8 cellular contexts compared by ENCODE assay signal in genomic region chr16:5033256-5034166, GRCh38. TPM values are rescaled to one million over a fixed set of nuclear protein-coding genes. Genes with fewer than 3 reads are reported as not detected.
DNase-seq lines count a peak whose midpoint lies in the region; ATAC-seq and TF ChIP-seq lines count a peak whose summit lies in the region.

NAGPA (minus strand) TSS chr16:5033935; CDS start chr16:5033914, 21 bp downstream.

- H3K18ac ChIP-seq in mesendoderm (ENCODE audit: low read length) = no peak within 1 kb of the TSS

- H2BK120ac ChIP-seq in mesendoderm (ENCODE audit: low read depth, low read length) = no peak within 1 kb of the TSS

- H3K36me3 ChIP-seq in CD8-positive, alpha-beta T cell (ENCODE audit: insufficient read depth, low read length) = peaks cover 6% of the 10 kb centered on the region
- no peaks in the 10 kb centered on the region for H3K36me3 ChIP-seq in endocrine pancreas (ENCODE audit: control insufficient read depth, insufficient read depth, low read length)
- H3K36me3 ChIP-seq in mesendoderm (ENCODE audit: control insufficient read depth, insufficient read depth, low read length) = no peaks in the 10 kb centered on the region

- peak within 1 kb of the TSS; percentile 78 for H3K4me2 ChIP-seq in mesendoderm (ENCODE audit: low read length)

- H3K4me3 ChIP-seq in CD8-positive, alpha-beta T cell (ENCODE audit: low read depth, low read length) = peak within 1 kb of the TSS; percentile 91
- H3K4me3 ChIP-seq in HL-60 (replicated peaks; ENCODE audit: insufficient read depth, low read length) = peak within 1 kb of the TSS; percentile 99
- peak within 1 kb of the TSS; percentile 84 for H3K4me3 ChIP-seq in endocrine pancreas (ENCODE audit: control insufficient read depth, insufficient read depth, low read length)
- peak within 1 kb of the TSS; percentile 82 for H3K4me3 ChIP-seq in mesendoderm (ENCODE audit: low read length)

- H3K4me1 ChIP-seq in CD8-positive, alpha-beta T cell (ENCODE audit: insufficient read depth, low read length) = peaks cover 17% of the 10 kb centered on the region
- H3K4me1 ChIP-seq in endocrine pancreas (ENCODE audit: control insufficient read depth, insufficient read depth, low read length) (peaks cover 5% of the 10 kb centered on the region), mesendoderm (ENCODE audit: control insufficient read depth, low read depth, low read length) (no peaks in the 10 kb centered on the region)

- peak within 1 kb of the TSS; percentile 94 for H3K27ac Mint-ChIP-seq in CD8-positive, alpha-beta T cell
- H3K27ac Mint-ChIP-seq in activated CD8-positive, alpha-beta memory T cell treated with anti-CD3 and anti-CD28 coated beads, Interleukin-2, amount 10 ng/mL, durations not matched to agents 7 days and 5 days = peak within 1 kb of the TSS; percentile 80

- POLR2A ChIA-PET in CD8-positive, alpha-beta T cell (lab: Charles Lee) = interaction anchor here (1.0 to 2.7 kb wide), 3 partner anchors 38 to 65 kb away, joined by 3 to 23 read pairs (median 4); partner anchors contain the start of gene ALG1

- H3K4ac ChIP-seq in mesendoderm (ENCODE audit: low read depth, low read length) = no peak within 1 kb of the TSS

- no peak for TF ChIP-seq CTCF in CD8-positive, alpha-beta T cell (IDR thresholded peaks at IDR 0.05)
- TF ChIP-seq CTCF in HL-60 (IDR thresholded peaks at IDR 0.05; ENCODE audit: insufficient read depth, low read length) = no peak

- H3K36me3 Mint-ChIP-seq in CD8-positive, alpha-beta T cell = peaks cover 27% of the 10 kb centered on the region
- no peaks in the 10 kb centered on the region for H3K36me3 Mint-ChIP-seq in activated CD8-positive, alpha-beta memory T cell treated with anti-CD3 and anti-CD28 coated beads, Interleukin-2, amount 10 ng/mL, durations not matched to agents 7 days and 5 days

- H4K5ac ChIP-seq in mesendoderm (ENCODE audit: low read length) = peak within 1 kb of the TSS; percentile 88

- no peaks in the 10 kb centered on the region for H3K9me3 ChIP-seq in CD8-positive, alpha-beta T cell (ENCODE audit: low read length)
- H3K9me3 ChIP-seq in endocrine pancreas (ENCODE audit: control insufficient read depth, low read length) = no peaks in the 10 kb centered on the region

- WGBS in mesendoderm (ENCODE audit: extremely low coverage, insufficient coverage, low lambda C conversion rate) = no CpG with 5 or more reads among the region's 104 CpGs

- peak within 1 kb of the TSS; percentile 88 for H3K56ac ChIP-seq in mesendoderm (ENCODE audit: low read length)

- no peak within 1 kb of the TSS for H2BK5ac ChIP-seq in mesendoderm (ENCODE audit: low read length)

- peak within 1 kb of the TSS; percentile 56 for H4K8ac ChIP-seq in mesendoderm (ENCODE audit: low read depth, low read length)

- peak within 1 kb of the TSS; percentile 88 for H3K4me3 Mint-ChIP-seq in CD8-positive, alpha-beta T cell
- H3K4me3 Mint-ChIP-seq in activated CD8-positive, alpha-beta memory T cell treated with anti-CD3 and anti-CD28 coated beads, Interleukin-2, amount 10 ng/mL, durations not matched to agents 7 days and 5 days = peak within 1 kb of the TSS; percentile 85

- intact Hi-C loops in CD8-positive, alpha-beta T cell (cut with DNase I, micrococcal nuclease) = loop anchor here (1.0 to 5.0 kb wide), 2 partner anchors 38 to 64 kb away; partner anchors contain the start of genes ALG1 (in 2 of the 2) and EEF2KMT (in 2 of the 2)

- CTCF ChIA-PET in CD8-positive, alpha-beta T cell (lab: Charles Lee) = interaction anchor here (0.8 to 0.9 kb wide), 2 partner anchors 9 to 23 kb away, joined by 3 to 4 read pairs; no protein-coding TSS in a partner anchor
- CTCF ChIA-PET in activated CD8-positive, alpha-beta memory T cell treated with anti-CD3 and anti-CD28 coated beads, Interleukin-2, amount 10 ng/mL, durations not matched to agents 7 days and 5 days (lab: Charles Lee) = interaction anchor here (1.0 to 1.5 kb wide), 5 partner anchors 9 to 60 kb away, joined by 3 to 6 read pairs (median 5); no protein-coding TSS in a partner anchor

- peaks cover 22% of the 10 kb centered on the region for H3K4me1 Mint-ChIP-seq in CD8-positive, alpha-beta T cell (ENCODE audit: low read depth)
- peaks cover 17% of the 10 kb centered on the region for H3K4me1 Mint-ChIP-seq in activated CD8-positive, alpha-beta memory T cell treated with anti-CD3 and anti-CD28 coated beads, Interleukin-2, amount 10 ng/mL, durations not matched to agents 7 days and 5 days

- H3K79me2 ChIP-seq in mesendoderm (ENCODE audit: control insufficient read depth, insufficient read depth, low read length) = no peaks in the 10 kb centered on the region

- no peaks in the 10 kb centered on the region for H3K9me3 Mint-ChIP-seq in CD8-positive, alpha-beta T cell
- H3K9me3 Mint-ChIP-seq in activated CD8-positive, alpha-beta memory T cell treated with anti-CD3 and anti-CD28 coated beads, Interleukin-2, amount 10 ng/mL, durations not matched to agents 7 days and 5 days (ENCODE audit: low read depth) = no peaks in the 10 kb centered on the region

- no peak within 1 kb of the TSS for H2BK15ac ChIP-seq in mesendoderm (replicated peaks; ENCODE audit: low read depth)

- no peak within 1 kb of the TSS for H3K23ac ChIP-seq in mesendoderm (ENCODE audit: low read length)

- H3K27ac ChIP-seq in CD8-positive, alpha-beta T cell (ENCODE audit: low read depth, low read length) = peak within 1 kb of the TSS; percentile 67
- H3K27ac ChIP-seq in HL-60 (replicated peaks) (peak within 1 kb of the TSS; percentile 63), mesendoderm (ENCODE audit: low read depth, low read length) (no peak within 1 kb of the TSS)

- H2AK5ac ChIP-seq in mesendoderm (ENCODE audit: low read length) = no peak within 1 kb of the TSS

- H3K9ac ChIP-seq in endocrine pancreas (ENCODE audit: control insufficient read depth, insufficient read depth, low read length) (peak within 1 kb of the TSS; percentile 35), mesendoderm (ENCODE audit: low read length) (peak within 1 kb of the TSS; percentile 67)

- DNase-seq in CD8-positive, alpha-beta T cell = peak; percentile 62 to 89 (median 80)
- peak; percentile 69 to 81 for DNase-seq in HL-60 (ENCODE audit: low read depth in 1 of 2, low spot score in 1 of 2)
- DNase-seq in NOMO-1 treated with DMSO at 0.1 percent for 48 hours (lab: John Stamatoyannopoulos, UW; ENCODE audit: unreplicated experiment) = peak; percentile 64
- peak; percentile 91 for DNase-seq in activated CD8-positive, alpha-beta memory T cell treated with anti-CD3 and anti-CD28 coated beads, Interleukin-2, amount 10 ng/mL, durations not matched to agents 7 days and 5 days
- DNase-seq in mesendoderm = peak; percentile 91
- peak; percentile 53 for DNase-seq in stimulated activated CD8-positive, alpha-beta memory T cell treated with anti-CD3 and anti-CD28 coated beads, Interleukin-12 subunit alpha, Interleukin-12 subunit beta, amount 100 ng/mL, for 24 hours (ENCODE audit: extremely low read depth)

- no peaks in the 10 kb centered on the region for H3K79me1 ChIP-seq in mesendoderm (ENCODE audit: low read length)

- no peaks in the 10 kb centered on the region for H3K27me3 Mint-ChIP-seq in CD8-positive, alpha-beta T cell (ENCODE audit: low read depth)
- H3K27me3 Mint-ChIP-seq in activated CD8-positive, alpha-beta memory T cell treated with anti-CD3 and anti-CD28 coated beads, Interleukin-2, amount 10 ng/mL, durations not matched to agents 7 days and 5 days = no peaks in the 10 kb centered on the region

- ATAC-seq in CD8-positive, alpha-beta T cell = peak; percentile 86
- ATAC-seq in GM19452 (IDR thresholded peaks at IDR 0.05; ENCODE audit: unreplicated experiment) = peak; percentile 79
- ATAC-seq in activated CD8-positive, alpha-beta memory T cell treated with anti-CD3 and anti-CD28 coated beads, Interleukin-2, amount 10 ng/mL, durations not matched to agents 7 days and 5 days = peak; percentile 96

- H3K27me3 ChIP-seq in CD8-positive, alpha-beta T cell (ENCODE audit: insufficient read depth, low read length) = no peaks in the 10 kb centered on the region
- H3K27me3 ChIP-seq in HL-60 (ENCODE audit: insufficient read depth, poor library complexity, severe bottlenecking) (no peaks in the 10 kb centered on the region), endocrine pancreas (ENCODE audit: control insufficient read depth, insufficient read depth, low read length) (no peaks in the 10 kb centered on the region), mesendoderm (ENCODE audit: insufficient read depth, low read length, poor library complexity) (no peaks in the 10 kb centered on the region)

RNA-seq across cellular contexts. Expression of gene NAGPA, which starts in this region (rescaled TPM):
- total RNA-seq in CD8-positive, alpha-beta T cell = 10 to 100 TPM; 35.0 to 38.1 TPM
- total RNA-seq in activated CD8-positive, alpha-beta memory T cell treated with anti-CD3 and anti-CD28 coated beads, Interleukin-2, amount 10 ng/mL, durations not matched to agents 7 days and 5 days = 10 to 100 TPM in 1 of 2 experiments, 1 to 10 TPM in 1; 9.7 to 12.1 TPM
- polyA plus RNA-seq in mesendoderm (2013, experiment 1 of 2) = 7.8 TPM
- 8.3 TPM for polyA plus RNA-seq in mesendoderm (2013, experiment 2 of 2)
